Comparison of ENCODE assay signal across 17 cellular contexts in genomic region chr11:64789331-64790204, GRCh38. TPM values are rescaled to one million over a fixed set of nuclear protein-coding genes. Genes with fewer than 3 reads are reported as not detected.
DNase-seq lines count a peak whose midpoint lies in the region; ATAC-seq, FAIRE-seq and TF ChIP-seq lines count a peak whose summit lies in the region.
"Had no signal": no experiment of that assay in that cellular context is flagged by ENCODE, and none has a peak within 500 bp of the region (broad histone marks: within the 10 kb centered on the region; RNA-seq: fewer than 3 reads in every experiment).

No MANE protein-coding gene starts in this region.

- H2BK120ac ChIP-seq in IMR-90 (ENCODE audit: low read depth, low read length), result no peak overlapping the region

- H2AK9ac ChIP-seq in IMR-90 (replicated peaks; ENCODE audit: low read depth, low read length, poor library complexity), result peak overlapping the region; percentile 65

- POLR2A ChIA-PET in IMR-90 (lab: Charles Lee; ENCODE audit: unreplicated experiment), result no interaction called here
- POLR2A ChIA-PET in GM10248 (lab: Yijun Ruan, JAX), result no interaction called here

- H3K4ac ChIP-seq in IMR-90 (ENCODE audit: low read depth, low read length), result no peak overlapping the region

- TF ChIP-seq CTCF in IMR-90 (conservative IDR thresholded peaks at IDR 0.05; ENCODE audit: low read depth, low read length) (no peak), kidney (IDR thresholded peaks at IDR 0.05; ENCODE audit: borderline replicate concordance, extremely low read depth, insufficient read depth) (no peak), gastrocnemius medialis (IDR thresholded peaks at IDR 0.05 in 4 of 5, conservative IDR thresholded peaks at IDR 0.05 in 1 of 5) (no peak), GM10248 (IDR thresholded peaks at IDR 0.05; ENCODE audit: control extremely low read depth, extremely low read depth, low read depth, missing control alignments) (no peak)

- no peaks in the 10 kb centered on the region for H3K9me1 ChIP-seq in IMR-90 (ENCODE audit: insufficient read depth, low read length)

- H4K8ac ChIP-seq in IMR-90 (ENCODE audit: low read depth in 2 of 2, low read length in 2 of 2), result no peak overlapping the region

- no peak for TF ChIP-seq POLR2A in IMR-90 (IDR thresholded peaks at IDR 0.05; ENCODE audit: low read depth, low read length)
- TF ChIP-seq POLR2A in gastrocnemius medialis (IDR thresholded peaks at IDR 0.05), result no peak

- no peak overlapping the region for H3K14ac ChIP-seq in IMR-90 (replicated peaks; ENCODE audit: low read depth, low read length)

- H2BK5ac ChIP-seq in IMR-90 (ENCODE audit: low read depth, low read length, poor library complexity, severe bottlenecking), result no peak overlapping the region

- no peak overlapping the region for H3K56ac ChIP-seq in IMR-90 (ENCODE audit: extremely low read depth, insufficient read depth, low read length)

- TF ChIP-seq RAD21 in IMR-90 (IDR thresholded peaks at IDR 0.05; ENCODE audit: low read length), result no peak

- H3K4me1 ChIP-seq in IMR-90 (ENCODE audit: control insufficient read depth, insufficient read depth, low read length), result no peaks in the 10 kb centered on the region
- H3K4me1 ChIP-seq in kidney (ENCODE audit: control insufficient read depth in 1 of 2, insufficient read depth in 1 of 2, low read depth in 1 of 2, low read length in 2 of 2), result no peaks in the 10 kb centered on the region
- no peaks in the 10 kb centered on the region for H3K4me1 ChIP-seq in gastrocnemius medialis

- H2BK20ac ChIP-seq in IMR-90 (ENCODE audit: low read depth, low read length), result no peak overlapping the region

- H2AK5ac ChIP-seq in IMR-90 (ENCODE audit: low read depth, low read length), result no peak overlapping the region

- H4K20me1 ChIP-seq in IMR-90 (ENCODE audit: insufficient read depth, low read length), result no peaks in the 10 kb centered on the region

- H3K27me3 ChIP-seq in IMR-90 (ENCODE audit: control insufficient read depth, insufficient read depth, low read length), result no peaks in the 10 kb centered on the region
- H3K27me3 ChIP-seq in gastrocnemius medialis, result no peaks in the 10 kb centered on the region
- H3K27me3 ChIP-seq: BLaER1 treated with 17β-estradiol and CSF1 and Interleukin-3, amounts not matched to agents 10 nM and 100 nM had no signal

- no TSS peak for BruUV-seq in IMR-90 (replicated peaks; lab: Mats Ljungman, UMichigan)

- intact Hi-C loops in IMR-90 (cut with micrococcal nuclease) (no loop called here), kidney (cut with DNase I) (no loop called here), sciatic nerve (cut with DNase I) (no loop called here), gastrocnemius medialis (cut with DNase I; ENCODE audit: low total_unique reads) (no loop called here)

- no peak overlapping the region for H4K5ac ChIP-seq in IMR-90 (ENCODE audit: low read depth, low read length)

- in situ Hi-C loops in IMR-90 (cut with MboI; ENCODE audit: low sequenced_read_pairs) (no loop called here), gastrocnemius medialis (cut with MboI; ENCODE audit: low sequenced_read_pairs in 4 of 4) (no loop called here)

- no peak for FAIRE-seq in kidney (lab: Jason Lieb, UNC)

- dilution Hi-C loops in IMR-90 (cut with HindIII; ENCODE audit: low sequenced_read_pairs, unreplicated experiment), result no loop called here

- no peak overlapping the region for H3K4me2 ChIP-seq in IMR-90 (ENCODE audit: low read depth, low read length)
- H3K4me2 ChIP-seq: BLaER1 treated with 17β-estradiol and CSF1 and Interleukin-3, amounts not matched to agents 10 nM and 100 nM had no signal

- ATAC-seq in activated CD4-positive, CD25-positive, alpha-beta regulatory T cell treated with anti-CD3 and anti-CD28 coated beads, Interleukin-2, amount 50 U/mL, for 24 hours, result no peak
- ATAC-seq in IMR-90 (ENCODE audit: low read depth) (no peak), sciatic nerve (no peak), gastrocnemius medialis (no peak), GM21367 (IDR thresholded peaks at IDR 0.05; ENCODE audit: unreplicated experiment) (no peak)
- ATAC-seq: HCT116 had no signal

- H3K9ac ChIP-seq in IMR-90 (ENCODE audit: low read depth, low read length) (no peak overlapping the region), kidney (ENCODE audit: low read length in 2 of 2) (no peak overlapping the region)

- no peaks in the 10 kb centered on the region for H3K79me1 ChIP-seq in IMR-90 (ENCODE audit: low read depth in 1 of 2, low read length in 2 of 2)

- H2AFZ ChIP-seq in IMR-90 (replicated peaks; ENCODE audit: low read length, poor library complexity), result no peak overlapping the region

- H4K91ac ChIP-seq in IMR-90 (ENCODE audit: insufficient read depth, low read depth, low read length), result no peak overlapping the region

- H3K36me3 ChIP-seq in IMR-90 (ENCODE audit: control insufficient read depth, insufficient read depth, low read length), result peaks cover 17% of the 10 kb centered on the region
- H3K36me3 ChIP-seq in kidney (ENCODE audit: control insufficient read depth in 1 of 2, insufficient read depth in 2 of 2, low read length in 2 of 2), result peaks cover 0 to 2% of the 10 kb centered on the region in 2 donors
- peaks cover 0 to 6% of the 10 kb centered on the region in 2 donors for H3K36me3 ChIP-seq in gastrocnemius medialis

- H3K18ac ChIP-seq in IMR-90 (ENCODE audit: low read depth, low read length), result no peak overlapping the region

- WGBS in IMR-90 (ENCODE audit: extremely low coverage in 2 of 2, insufficient read length in 1 of 2), 2 experiments, result 97% methylated on average over 5 of the region's 15 CpGs; no CpG with 5 or more reads in 1 of the 2 experiments

- H3K23ac ChIP-seq in IMR-90 (ENCODE audit: low read depth, low read length), result no peak overlapping the region

- H3K4me3 ChIP-seq in IMR-90 (ENCODE audit: insufficient read depth, low read depth, low read length) (no peak overlapping the region), kidney (ENCODE audit: low read length in 2 of 2) (no peak overlapping the region), gastrocnemius medialis (no peak overlapping the region)
- H3K4me3 ChIP-seq: BLaER1 treated with 17β-estradiol and CSF1 and Interleukin-3, amounts not matched to agents 10 nM and 100 nM had no signal

- CTCF ChIA-PET in IMR-90 (lab: Yijun Ruan, JAX) (no interaction called here), GM10248 (lab: Yijun Ruan, JAX) (interaction anchor here (2.0 to 5.5 kb wide), 2 partner anchors 11 to 12 kb away, joined by 13 to 49 read pairs; partner anchors contain the start of genes MAP4K2 and SF1)

- H3K9me3 ChIP-seq in IMR-90 (ENCODE audit: control insufficient read depth, insufficient read depth, low read length), result no peaks in the 10 kb centered on the region
- H3K9me3 ChIP-seq in kidney (ENCODE audit: control insufficient read depth in 1 of 2, low read length in 2 of 2), result no peaks in the 10 kb centered on the region
- H3K9me3 ChIP-seq in gastrocnemius medialis, result no peaks in the 10 kb centered on the region
- H3K9me3 ChIP-seq: BLaER1 treated with 17β-estradiol and CSF1 and Interleukin-3, amounts not matched to agents 10 nM and 100 nM had no signal

- no peak overlapping the region for H3K27ac ChIP-seq in IMR-90 (ENCODE audit: insufficient read depth, low read length)
- no peak overlapping the region for H3K27ac ChIP-seq in kidney (ENCODE audit: low read depth in 2 of 2, low read length in 2 of 2)
- no peak overlapping the region for H3K27ac ChIP-seq in gastrocnemius medialis

- H2BK15ac ChIP-seq in IMR-90 (ENCODE audit: low read depth, low read length), result no peak overlapping the region

- peak; percentile 26 for DNase-seq in activated CD4-positive, CD25-positive, alpha-beta regulatory T cell treated with anti-CD3 and anti-CD28 coated beads, Interleukin-2, amount 50 U/mL, for 72 hours
- DNase-seq in IMR-90, result no peak
- peak; percentile 69 for DNase-seq in kidney
- peak; percentile 48 for DNase-seq in sciatic nerve (ENCODE audit: low spot score)
- no peak for DNase-seq in gastrocnemius medialis
- DNase-seq in GM10248 (ENCODE audit: extremely low spot score), result no peak
- DNase-seq: 8988T, EL, NCI-H1436, NCI-H2081, NCI-H510A treated with DMSO at 0.1 percent for 48 hours, RPMI8226 had no signal

RNA-seq across cellular contexts. Expression of gene SF1, which starts 11.2 kb away (rescaled TPM):
- 56.8 and 76.1 TPM in 2 replicates for total RNA-seq in IMR-90 (2012; rRNA removed)
- 75.0 and 88.0 TPM in 2 replicates for polyA plus RNA-seq in IMR-90 (2012; rRNA removed)
- 103 and 112 TPM in 2 replicates for polyA plus RNA-seq in IMR-90 (2012; cell fraction: cytosol; rRNA removed)
- polyA plus RNA-seq in IMR-90 (2012; cell fraction: nucleus; rRNA removed; ENCODE audit: low replicate concordance), result 263 and 388 TPM in 2 replicates
- total RNA-seq in kidney, result 320 TPM
- 87.5 TPM for polyA plus RNA-seq in kidney (ENCODE audit: insufficient read depth, low read depth, low replicate concordance)
- 366 TPM for total RNA-seq in sciatic nerve
- total RNA-seq in gastrocnemius medialis, result 100 to 1,000 TPM; 171 to 249 (median 193) TPM

RNA-seq across cellular contexts. Expression of gene MAP4K2, which starts 13.4 kb away (rescaled TPM):
- total RNA-seq in IMR-90 (2012; rRNA removed), result 9.2 and 11.7 TPM in 2 replicates
- 16.6 and 22.2 TPM in 2 replicates for polyA plus RNA-seq in IMR-90 (2012; rRNA removed)
- 18.8 and 24.1 TPM in 2 replicates for polyA plus RNA-seq in IMR-90 (2012; cell fraction: cytosol; rRNA removed)
- polyA plus RNA-seq in IMR-90 (2012; cell fraction: nucleus; rRNA removed; ENCODE audit: low replicate concordance), result 41.7 and 95.5 TPM in 2 replicates
- total RNA-seq in kidney, result 12.5 TPM
- 15.4 TPM for polyA plus RNA-seq in kidney (ENCODE audit: insufficient read depth, low read depth, low replicate concordance)
- 18.0 TPM for total RNA-seq in sciatic nerve
- 10 to 100 TPM in 1 of 4 donors, 1 to 10 TPM in 3; 4.3 to 14.8 (median 6.2) TPM for total RNA-seq in gastrocnemius medialis

RNA-seq across cellular contexts. Expression of gene MEN1, which starts 20.8 kb away (rescaled TPM):
- total RNA-seq in IMR-90 (2012; rRNA removed), result 8.8 and 9.4 TPM in 2 replicates
- 35.7 and 44.7 TPM in 2 replicates for polyA plus RNA-seq in IMR-90 (2012; rRNA removed)
- polyA plus RNA-seq in IMR-90 (2012; cell fraction: cytosol; rRNA removed), result 18.9 and 33.6 TPM in 2 replicates
- 65.7 and 129 TPM in 2 replicates for polyA plus RNA-seq in IMR-90 (2012; cell fraction: nucleus; rRNA removed; ENCODE audit: low replicate concordance)
- total RNA-seq in kidney, result 20.9 TPM
- polyA plus RNA-seq in kidney (ENCODE audit: insufficient read depth, low read depth, low replicate concordance), result 24.0 TPM
- 17.7 TPM for total RNA-seq in sciatic nerve
- 10 to 100 TPM in 2 of 4 donors, 1 to 10 TPM in 2; 7.4 to 12.2 (median 9.8) TPM for total RNA-seq in gastrocnemius medialis

RNA-seq across cellular contexts. Expression of gene PYGM, which starts 29.8 kb away (rescaled TPM):
- under 0.01 and 0.18 TPM in 2 replicates for total RNA-seq in IMR-90 (2012; rRNA removed)
- 0.21 and 0.46 TPM in 2 replicates for polyA plus RNA-seq in IMR-90 (2012; rRNA removed)
- 0.08 and 0.31 TPM in 2 replicates for polyA plus RNA-seq in IMR-90 (2012; cell fraction: cytosol; rRNA removed)
- polyA plus RNA-seq in IMR-90 (2012; cell fraction: nucleus; rRNA removed; ENCODE audit: low replicate concordance), result 0.58 and 0.64 TPM in 2 replicates
- 8.6 TPM for total RNA-seq in kidney
- 2.5 TPM for polyA plus RNA-seq in kidney (ENCODE audit: insufficient read depth, low read depth, low replicate concordance)
- 8.1 TPM for total RNA-seq in sciatic nerve
- total RNA-seq in gastrocnemius medialis, result 1,000 to 10,000 TPM in 3 of 4 donors, 100 to 1,000 TPM in 1; 881 to 2,858 (median 1,836) TPM

RNA-seq across cellular contexts. Expression of gene RASGRP2, which starts 45.6 kb away (rescaled TPM):
- total RNA-seq in IMR-90 (2012; rRNA removed) (not detected in 2 replicates), kidney (42.6 TPM), sciatic nerve (39.7 TPM), gastrocnemius medialis (10 to 100 TPM in 1 of 4 donors, 1 to 10 TPM in 3; 2.9 to 10.9 (median 7.1) TPM)
- polyA plus RNA-seq in IMR-90 (2012; rRNA removed) (0.82 and 1.2 TPM in 2 replicates), kidney (ENCODE audit: insufficient read depth, low read depth, low replicate concordance) (14.1 TPM)
- polyA plus RNA-seq in IMR-90 (2012; cell fraction: cytosol; rRNA removed), result 0.93 TPM in 1 of 2 replicates, not detected in the other
- polyA plus RNA-seq in IMR-90 (2012; cell fraction: nucleus; rRNA removed; ENCODE audit: low replicate concordance), result 1.2 and 1.9 TPM in 2 replicates
- total RNA-seq: HT1080 had no signal

Comparison
In these comparisons a context has a peak if more than half of its experiments do, and no peak if none do; other contexts are left out.
1. DNase-seq: peak in activated CD4-positive, CD25-positive, alpha-beta regulatory T cell treated with anti-CD3 and anti-CD28 coated beads, Interleukin-2, amount 50 U/mL, for 72 hours (single experiment), kidney (single experiment) and sciatic nerve (single experiment); none in IMR-90 (single experiment), gastrocnemius medialis (0 of 2) and GM10248 (single experiment).